ENCODE assay signal across 10 cellular contexts in genomic region chr2:237059155-237059875, GRCh38.
DNase-seq lines count a peak whose midpoint lies in the region; ATAC-seq and FAIRE-seq lines count a peak whose summit lies in the region.
"Had no signal": no experiment of that assay in that cellular context is flagged by ENCODE, and none has a peak within 500 bp of the region (broad histone marks: within the 10 kb centered on the region; RNA-seq: fewer than 3 reads in every experiment).

No MANE protein-coding gene starts in this region.

- H3K4me1 Mint-ChIP-seq in activated naive CD8-positive, alpha-beta T cell treated with anti-CD3 and anti-CD28 coated beads, Interleukin-2, amount 50 U/mL, for 24 hours: peaks cover 5% of the 10 kb centered on the region

- no peak overlapping the region for H3K4me3 Mint-ChIP-seq in activated naive CD8-positive, alpha-beta T cell treated with anti-CD3 and anti-CD28 coated beads, Interleukin-2, amount 50 U/mL, for 24 hours
- H3K4me3 Mint-ChIP-seq: natural killer cell treated with Interleukin-12 subunit alpha and Interleukin-12 subunit beta and Interleukin-15 and Interleukin-18, amount 100 ng/mL, for 72 hours had no signal

- no peaks in the 10 kb centered on the region for H3K36me3 Mint-ChIP-seq in activated naive CD8-positive, alpha-beta T cell treated with anti-CD3 and anti-CD28 coated beads, Interleukin-2, amount 50 U/mL, for 24 hours (ENCODE audit: low read depth)
- H3K36me3 Mint-ChIP-seq: natural killer cell treated with Interleukin-12 subunit alpha and Interleukin-12 subunit beta and Interleukin-15 and Interleukin-18, amount 100 ng/mL, for 72 hours had no signal

- peak; percentile 95 for FAIRE-seq in GM18507 (lab: Jason Lieb, UNC)

- H3K27me3 Mint-ChIP-seq in activated naive CD8-positive, alpha-beta T cell treated with anti-CD3 and anti-CD28 coated beads, Interleukin-2, amount 50 U/mL, for 24 hours: peaks cover 2% of the 10 kb centered on the region

- no peaks in the 10 kb centered on the region for H3K9me3 Mint-ChIP-seq in activated naive CD8-positive, alpha-beta T cell treated with anti-CD3 and anti-CD28 coated beads, Interleukin-2, amount 50 U/mL, for 24 hours
- H3K9me3 Mint-ChIP-seq: natural killer cell treated with Interleukin-12 subunit alpha and Interleukin-12 subunit beta and Interleukin-15 and Interleukin-18, amount 100 ng/mL, for 72 hours had no signal

- DNase-seq in GM18507 (ENCODE audit: extremely low spot score, insufficient read length, low read depth) (peak; percentile 37), NCI-H345 (lab: John Stamatoyannopoulos, UW) (no peak), HPDE6-E6E7 (ENCODE audit: extremely low spot score) (no peak), SHP77 (lab: John Stamatoyannopoulos, UW) (no peak)
- DNase-seq in activated naive CD8-positive, alpha-beta T cell treated with anti-CD3 and anti-CD28 coated beads, Interleukin-2, amount 50 U/mL, for 24 hours: no peak
- no peak for DNase-seq in stimulated activated CD4-positive, alpha-beta T cell treated with anti-CD3 and anti-CD28 coated beads, Interleukin-4, amount 100 ng/mL, for 1 hour
- DNase-seq: adrenal gland had no signal

- ATAC-seq in GM19463 (IDR thresholded peaks at IDR 0.05; ENCODE audit: unreplicated experiment): peak; percentile 70
- ATAC-seq in HG03095 (IDR thresholded peaks at IDR 0.05; ENCODE audit: unreplicated experiment): peak; percentile 69
- ATAC-seq in activated naive CD8-positive, alpha-beta T cell treated with anti-CD3 and anti-CD28 coated beads, Interleukin-2, amount 50 U/mL, for 24 hours: peak; percentile 47

- no peak overlapping the region for H3K27ac Mint-ChIP-seq in activated naive CD8-positive, alpha-beta T cell treated with anti-CD3 and anti-CD28 coated beads, Interleukin-2, amount 50 U/mL, for 24 hours
- H3K27ac Mint-ChIP-seq: natural killer cell treated with Interleukin-12 subunit alpha and Interleukin-12 subunit beta and Interleukin-15 and Interleukin-18, amount 100 ng/mL, for 72 hours had no signal
